ENCODE assay signal across 19 cellular contexts in the genomic region with DNA sequence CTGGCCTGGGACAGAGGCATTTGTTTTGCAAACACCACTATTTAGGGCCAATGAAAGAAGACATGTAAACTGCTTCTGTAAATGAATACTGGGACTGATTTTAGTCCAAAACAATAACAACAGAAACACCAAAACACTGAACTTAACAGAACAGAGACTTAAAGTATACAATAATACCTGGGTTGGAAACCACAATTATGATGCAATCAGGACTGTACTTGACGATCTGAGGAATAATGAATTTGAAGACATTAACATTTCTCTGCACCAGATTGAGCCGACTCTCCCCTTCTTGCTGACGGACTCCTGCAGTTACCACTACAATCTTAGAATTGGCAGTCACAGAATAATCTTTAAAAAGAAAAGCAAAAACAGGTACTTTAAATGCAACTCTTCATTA. TPM values are rescaled to one million over a fixed set of nuclear protein-coding genes. Genes with fewer than 3 reads are reported as not detected.
DNase-seq lines count a peak whose midpoint lies in the region; ATAC-seq and TF ChIP-seq lines count a peak whose summit lies in the region.
"Had no signal": no experiment of that assay in that cellular context is flagged by ENCODE, and none has a peak within 500 bp of the region (broad histone marks: within the 10 kb centered on the region; RNA-seq: fewer than 3 reads in every experiment).

No MANE protein-coding gene starts in this region.

- POLR2A ChIA-PET in T-cell (lab: Charles Lee): interaction anchor here in 1 of 2 donors (0.9 kb wide), 1 partner anchor 146 kb away, joined by 3 read pairs; no protein-coding TSS in a partner anchor

- no peak for ATAC-seq in Right ventricle myocardium inferior
- ATAC-seq in T-cell (replicated peaks in 1 of 4): no peak
- no peak for ATAC-seq in central memory CD8-positive, alpha-beta T cell (replicated peaks; ENCODE audit: extremely low read depth, poor library complexity, severe bottlenecking)
- ATAC-seq in stimulated activated naive B cell treated with anti-CD40 and anti-IgM and Interleukin-4, amounts not matched to agents 10 μg/mL and 1 μg/mL and 100 μg/mL, for 72 hours (replicated peaks): no peak

- peak overlapping the region in 3 of 5 donors; percentile 47 to 68 (median 62) for H3K9ac ChIP-seq in subcutaneous abdominal adipose tissue (ENCODE audit: low read length in 5 of 5)

- intact Hi-C loops in Right ventricle myocardium inferior (cut with DNase I): no loop called here

- peaks cover 79% of the 10 kb centered on the region for H3K36me3 Mint-ChIP-seq in T-cell
- peaks cover 69% of the 10 kb centered on the region for H3K36me3 Mint-ChIP-seq in central memory CD8-positive, alpha-beta T cell (ENCODE audit: insufficient read depth)
- peaks cover 41 to 61% of the 10 kb centered on the region in 2 donors for H3K36me3 Mint-ChIP-seq in stimulated activated naive B cell treated with anti-CD40 and anti-IgM and Interleukin-4, amounts not matched to agents 10 μg/mL and 1 μg/mL and 100 μg/mL, for 72 hours

- H3K4me3 Mint-ChIP-seq in T-cell: peak overlapping the region; percentile 18 to 59 (median 30)
- H3K4me3 Mint-ChIP-seq in central memory CD8-positive, alpha-beta T cell: no peak overlapping the region
- no peak overlapping the region for H3K4me3 Mint-ChIP-seq in stimulated activated naive B cell treated with anti-CD40 and anti-IgM and Interleukin-4, amounts not matched to agents 10 μg/mL and 1 μg/mL and 100 μg/mL, for 72 hours

- H3K27ac Mint-ChIP-seq in T-cell: peak overlapping the region; percentile 88 to 89
- H3K27ac Mint-ChIP-seq in central memory CD8-positive, alpha-beta T cell (ENCODE audit: low read depth): peak overlapping the region; percentile 68
- H3K27ac Mint-ChIP-seq in stimulated activated naive B cell treated with anti-CD40 and anti-IgM and Interleukin-4, amounts not matched to agents 10 μg/mL and 1 μg/mL and 100 μg/mL, for 72 hours: no peak overlapping the region

- H3K9me3 Mint-ChIP-seq in T-cell: no peaks in the 10 kb centered on the region
- no peaks in the 10 kb centered on the region for H3K9me3 Mint-ChIP-seq in central memory CD8-positive, alpha-beta T cell
- H3K9me3 Mint-ChIP-seq in stimulated activated naive B cell treated with anti-CD40 and anti-IgM and Interleukin-4, amounts not matched to agents 10 μg/mL and 1 μg/mL and 100 μg/mL, for 72 hours: no peaks in the 10 kb centered on the region

- H3K27me3 Mint-ChIP-seq in T-cell: no peaks in the 10 kb centered on the region
- no peaks in the 10 kb centered on the region for H3K27me3 Mint-ChIP-seq in central memory CD8-positive, alpha-beta T cell
- H3K27me3 Mint-ChIP-seq in stimulated activated naive B cell treated with anti-CD40 and anti-IgM and Interleukin-4, amounts not matched to agents 10 μg/mL and 1 μg/mL and 100 μg/mL, for 72 hours: no peaks in the 10 kb centered on the region

- peaks cover 79 to 92% (median 90%) of the 10 kb centered on the region in 3 donors for H3K4me1 Mint-ChIP-seq in T-cell
- H3K4me1 Mint-ChIP-seq in central memory CD8-positive, alpha-beta T cell: peaks cover 56% of the 10 kb centered on the region
- H3K4me1 Mint-ChIP-seq in stimulated activated naive B cell treated with anti-CD40 and anti-IgM and Interleukin-4, amounts not matched to agents 10 μg/mL and 1 μg/mL and 100 μg/mL, for 72 hours: peaks cover 6 to 17% of the 10 kb centered on the region in 2 donors

- DNase-seq in right atrium auricular region (ENCODE audit: low spot score): no peak
- DNase-seq in Right ventricle myocardium inferior (ENCODE audit: missing footprints): no peak
- DNase-seq in T-cell: no peak
- DNase-seq in central memory CD8-positive, alpha-beta T cell (ENCODE audit: low spot score in 2 of 2): no peak
- no peak for DNase-seq in stimulated activated naive B cell treated with anti-CD40 and anti-IgM and Interleukin-4, amounts not matched to agents 10 μg/mL and 1 μg/mL and 100 μg/mL, for 72 hours
- DNase-seq in HuH-7.5 (ENCODE audit: low spot score): no peak
- no peak for DNase-seq in LoVo (ENCODE audit: low spot score)
- DNase-seq: AML-193; caudate nucleus; DMS153; effector CD8-positive, alpha-beta T cell; left lung; NCI-H1694 treated with DMSO at 0.1 percent for 48 hours; NCI-H524; substantia nigra had no signal

- H3K4me3 ChIP-seq in right atrium auricular region: no peak overlapping the region
- no peak overlapping the region for H3K4me3 ChIP-seq in subcutaneous abdominal adipose tissue (ENCODE audit: low read depth in 1 of 5, low read length in 5 of 5)
- H3K4me3 ChIP-seq: left lung, SJSA1 had no signal

- TF ChIP-seq CTCF in right atrium auricular region (IDR thresholded peaks at IDR 0.05): no peak

- H3K27ac ChIP-seq in right atrium auricular region (peak overlapping the region; percentile 49 to 60), subcutaneous abdominal adipose tissue (ENCODE audit: low read depth, low read length) (peak overlapping the region; percentile 89)
- H3K27ac ChIP-seq: left lung, SJSA1 had no signal

- H3K4me1 ChIP-seq in right atrium auricular region: peaks cover 0 to 33% of the 10 kb centered on the region in 2 donors
- H3K4me1 ChIP-seq in subcutaneous abdominal adipose tissue (ENCODE audit: control insufficient read depth in 5 of 5, insufficient read depth in 5 of 5, low read length in 5 of 5): peaks cover 3 to 34% (median 17%) of the 10 kb centered on the region in 5 donors
- H3K4me1 ChIP-seq: SJSA1 had no signal

- H3K27me3 ChIP-seq in right atrium auricular region (no peaks in the 10 kb centered on the region), subcutaneous abdominal adipose tissue (ENCODE audit: control insufficient read depth in 5 of 5, insufficient read depth in 4 of 5, low read length in 5 of 5) (no peaks in the 10 kb centered on the region)
- H3K27me3 ChIP-seq: left lung, SJSA1 had no signal

- H3K9me3 ChIP-seq in right atrium auricular region (no peaks in the 10 kb centered on the region), subcutaneous abdominal adipose tissue (ENCODE audit: control insufficient read depth in 5 of 5, low read length in 5 of 5) (no peaks in the 10 kb centered on the region)
- H3K9me3 ChIP-seq: left lung, SJSA1 had no signal

- H3K36me3 ChIP-seq in right atrium auricular region (peaks cover 56% of the 10 kb centered on the region), subcutaneous abdominal adipose tissue (ENCODE audit: control insufficient read depth in 5 of 5, insufficient read depth in 5 of 5, low read length in 5 of 5) (peaks cover 20 to 65% (median 39%) of the 10 kb centered on the region in 5 donors)

- CTCF ChIA-PET in T-cell (lab: Charles Lee): interaction anchor here in 1 of 2 donors (1.5 kb wide), 1 partner anchor 14 kb away, joined by 4 read pairs; a partner anchor contains a TSS

RNA-seq across cellular contexts. Expression of a gene that starts 13.9 kb away (rescaled TPM):
- total RNA-seq in right atrium auricular region: 1,000 to 10,000 TPM in 1 of 2 donors, 100 to 1,000 TPM in 1; 727 to 1,254 TPM
- 1,958 TPM for total RNA-seq in Right ventricle myocardium inferior
- total RNA-seq in T-cell: 100 to 1,000 TPM; 680 to 879 (median 854) TPM

RNA-seq across cellular contexts. Expression of a gene that starts 39.1 kb away (rescaled TPM):
- total RNA-seq in right atrium auricular region (not detected), Right ventricle myocardium inferior (not detected), T-cell (under 1 TPM in 3 of 5 donors, not detected in 2; 0.23 to 0.40 (median 0.28) TPM)
- total RNA-seq: left lung, OCI-LY7, pulmonary artery endothelial cell, SJSA1 had no signal

Comparison
In these comparisons a context has a peak if more than half of its experiments do, and no peak if none do; other contexts are left out.
1. H3K4me3 Mint-ChIP-seq: peak in T-cell (3 of 3); none in central memory CD8-positive, alpha-beta T cell (single experiment) and stimulated activated naive B cell treated with anti-CD40 and anti-IgM and Interleukin-4, amounts not matched to agents 10 μg/mL and 1 μg/mL and 100 μg/mL, for 72 hours (0 of 2).